Comparison of ENCODE assay signal across 24 cellular contexts in genomic region chr6:145967549-145967948, GRCh38.
"Had no signal": no experiment of that assay in that cellular context is flagged by ENCODE, and none has a peak within 500 bp of the region (broad histone marks: within the 10 kb centered on the region; RNA-seq: fewer than 3 reads in every experiment).

No MANE protein-coding gene starts in this region.

- H3K4me3 ChIP-seq: colonic mucosa, esophagus squamous epithelium, gastrocnemius medialis, heart left ventricle, left lung, lower lobe of right lung, mucosa of descending colon had no signal

- H3K9me3 ChIP-seq: colonic mucosa, esophagus squamous epithelium, gastrocnemius medialis, heart left ventricle, lower lobe of right lung, mucosa of descending colon had no signal

- FAIRE-seq: endometrium, islet of Langerhans, keratinocyte had no signal

- DNase-seq: colonic mucosa; cortex of kidney; effector CD8-positive, alpha-beta T cell; effector memory CD8-positive, alpha-beta T cell; endodermal cell; esophagus squamous epithelium; foreskin fibroblast; foreskin melanocyte; gastrocnemius medialis; heart left ventricle; hippocampal formation; left cardiac atrium; left lung; left ventricle myocardium superior; lower lobe of right lung; mesenchymal stem cell; mucosa of descending colon; naive B cell; naive thymus-derived CD8-positive, alpha-beta T cell had no signal

- ATAC-seq: effector memory CD8-positive, alpha-beta T cell; esophagus mucosa; gastrocnemius medialis; heart left ventricle; left cardiac atrium; left lung; left ventricle myocardium superior; lower lobe of right lung; mucosa of descending colon; naive thymus-derived CD8-positive, alpha-beta T cell had no signal

- H3K27ac ChIP-seq: colonic mucosa, epithelial cell of prostate, esophagus squamous epithelium, gastrocnemius medialis, heart left ventricle, left lung, lower lobe of right lung had no signal
